16 cellular contexts compared by ENCODE assay signal in the genomic region with DNA sequence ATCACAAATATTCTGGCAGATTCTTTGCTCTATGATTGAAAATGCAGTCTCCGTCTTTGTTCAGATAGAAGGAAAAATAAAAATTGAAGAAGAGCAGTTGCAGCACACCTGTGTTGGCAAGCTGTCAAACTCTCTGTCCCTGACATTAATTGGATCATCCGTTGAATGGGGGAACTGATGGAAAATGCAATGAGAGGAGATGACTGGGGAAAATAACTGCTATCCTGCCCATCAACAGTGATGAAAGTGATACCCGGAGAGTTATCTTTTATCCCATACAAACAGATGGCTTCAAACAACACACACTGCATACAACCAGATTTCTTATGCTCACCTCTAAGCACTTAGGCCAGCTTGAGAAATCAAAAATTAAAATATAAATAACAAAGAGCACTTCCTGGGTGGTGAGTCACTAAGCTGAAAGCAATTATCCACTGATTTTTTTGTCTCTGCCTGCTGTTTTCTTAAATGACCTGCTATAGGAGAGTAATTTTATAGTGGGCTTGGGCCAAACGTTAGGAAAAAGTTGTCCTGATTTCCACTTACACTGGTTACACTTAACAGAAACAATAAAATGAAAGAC.
A peak's percentile ranks its signal among the peaks of the same experiment; 100 is the strongest.
DNase-seq lines count a peak whose midpoint lies in the region; ATAC-seq and TF ChIP-seq lines count a peak whose summit lies in the region.
"Had no signal": no experiment of that assay in that cellular context is flagged by ENCODE, and none has a peak within 500 bp of the region (broad histone marks: within the 10 kb centered on the region; RNA-seq: fewer than 3 reads in every experiment).

No MANE protein-coding gene starts in this region.

- DNase-seq in HPDE6-E6E7 (ENCODE audit: extremely low spot score) (peak; percentile 7), NCI-H2171 (lab: John Stamatoyannopoulos, UW) (peak; percentile 79), retinal pigment epithelial cell (ENCODE audit: low read depth) (peak; percentile 25), hypothalamus (lab: John Stamatoyannopoulos, UW) (no peak)
- DNase-seq in stimulated activated CD4-positive, alpha-beta T cell treated with anti-CD3 and anti-CD28 coated beads, Interleukin-4, amount 100 ng/mL, for 24 hours: no peak
- DNase-seq: activated CD8-positive, alpha-beta T cell treated with anti-CD3 and anti-CD28 coated beads, Interleukin-2, amount 10 ng/mL, durations not matched to agents 7 days and 5 days; activated gamma-delta T cell treated with Interleukin-2 at 50 U/mL for 16 hours; CD4-positive, alpha-beta T cell; T1000 had no signal

- no peak overlapping the region for H3K4me3 ChIP-seq in retinal pigment epithelial cell (ENCODE audit: low read length)
- H3K4me3 ChIP-seq: lung, smooth muscle cell had no signal

- ATAC-seq in GM19397 (IDR thresholded peaks at IDR 0.05; ENCODE audit: unreplicated experiment): no peak
- ATAC-seq: activated CD8-positive, alpha-beta T cell treated with anti-CD3 and anti-CD28 coated beads, Interleukin-2, amount 10 ng/mL, durations not matched to agents 7 days and 5 days; HepG2 had no signal

- no peak for TF ChIP-seq CTCF in VCaP (conservative IDR thresholded peaks at IDR 0.05)
- no peak for TF ChIP-seq CTCF in retinal pigment epithelial cell (conservative IDR thresholded peaks at IDR 0.05; ENCODE audit: low read depth, low read length)

- H3K27ac ChIP-seq in VCaP: peak overlapping the region; percentile 63
- H3K27ac ChIP-seq: epithelial cell of prostate, neutrophil had no signal

Comparison
In these comparisons a context has a peak if more than half of its experiments do, and no peak if none do; other contexts are left out.
1. DNase-seq: peak in HPDE6-E6E7 (single experiment), NCI-H2171 (single experiment) and retinal pigment epithelial cell (single experiment); none in hypothalamus (0 of 51) and stimulated activated CD4-positive, alpha-beta T cell treated with anti-CD3 and anti-CD28 coated beads, Interleukin-4, amount 100 ng/mL, for 24 hours (single experiment).